26 cellular contexts compared by ENCODE assay signal in genomic region chr9:2576631-2577030, GRCh38. TPM values are rescaled to one million over a fixed set of nuclear protein-coding genes. Genes with fewer than 3 reads are reported as not detected.
A peak's percentile ranks its signal among the peaks of the same experiment; 100 is the strongest.
DNase-seq lines count a peak whose midpoint lies in the region; ATAC-seq and TF ChIP-seq lines count a peak whose summit lies in the region.
"Had no signal": no experiment of that assay in that cellular context is flagged by ENCODE, and none has a peak within 500 bp of the region (broad histone marks: within the 10 kb centered on the region; RNA-seq: fewer than 3 reads in every experiment).

No MANE protein-coding gene starts in this region.

- no peak for TF ChIP-seq CTCF in testis (IDR thresholded peaks at IDR 0.05)

- ATAC-seq in HG03457 (IDR thresholded peaks at IDR 0.05; ENCODE audit: unreplicated experiment) = no peak
- ATAC-seq: gastroesophageal sphincter; Panc1; stimulated activated effector memory CD8-positive, alpha-beta T cell treated with anti-CD3 and anti-CD28 coated beads, Interleukin-12 subunit alpha, Interleukin-12 subunit beta, amount 100 ng/mL, for 72 hours had no signal

- H3K4me3 ChIP-seq in testis = no peak overlapping the region
- H3K4me3 ChIP-seq: BLaER1 treated with 17β-estradiol and CSF1 and Interleukin-3, amounts not matched to agents 10 nM and 100 nM; esophagus muscularis mucosa; gastroesophageal sphincter; HAP-1; uterus had no signal

- intact Hi-C loops in testis (cut with DNase I; ENCODE audit: low total_unique reads) = no loop called here

- no peaks in the 10 kb centered on the region for H3K4me1 ChIP-seq in testis
- H3K4me1 ChIP-seq: HAP-1 had no signal

- no peak overlapping the region for H3K27ac ChIP-seq in testis
- H3K27ac ChIP-seq: BLaER1 treated with 17β-estradiol and CSF1 and Interleukin-3, amounts not matched to agents 10 nM and 100 nM; esophagus muscularis mucosa; gastroesophageal sphincter; uterus had no signal

- WGBS in testis, 2 donors = 86% methylated on average over 2 of the region's 2 CpGs

- H3K36me3 ChIP-seq in testis (ENCODE audit: low read depth, missing control alignments) = no peaks in the 10 kb centered on the region
- H3K36me3 ChIP-seq: esophagus muscularis mucosa, gastroesophageal sphincter, HAP-1, uterus had no signal

- H3K9me3 ChIP-seq in testis = no peaks in the 10 kb centered on the region
- H3K9me3 ChIP-seq: esophagus muscularis mucosa, gastroesophageal sphincter, HAP-1, uterus had no signal

- no peak for TF ChIP-seq POLR2A in testis (IDR thresholded peaks at IDR 0.05)

- DNase-seq in DMS153 (lab: John Stamatoyannopoulos, UW) (peak; percentile 55), NCI-H1105 (lab: John Stamatoyannopoulos, UW) (peak; percentile 70), NCI-H510A treated with DMSO at 0.1 percent for 48 hours (lab: John Stamatoyannopoulos, UW) (peak; percentile 21), dermis blood vessel endothelial cell (peak; percentile 28), hippocampal formation (lab: John Stamatoyannopoulos, UW) (no peak), testis (no peak), NOMO-1 (lab: John Stamatoyannopoulos, UW; ENCODE audit: unreplicated experiment in 2 of 2) (no peak)
- DNase-seq: activated CD4-positive, alpha-beta T cell treated with anti-CD3 and anti-CD28 coated beads for 4 hours; activated T-cell treated with anti-CD3 and anti-CD28 coated beads, Interleukin-2, amount 50 U/mL, for 48 hours; anterior cingulate cortex; central memory CD4-positive, alpha-beta T cell; GDM1; kidney; mammary epithelial cell; MM.1S; NCI-H1930; nucleus accumbens; stimulated activated CD4-positive, alpha-beta T cell treated with anti-CD3 and anti-CD28 coated beads, Interleukin-1b, Interleukin-23, amount 100 ng/mL, for 48 hours; uterus had no signal

- no peaks in the 10 kb centered on the region for H3K27me3 ChIP-seq in testis
- H3K27me3 ChIP-seq: BLaER1 treated with 17β-estradiol and CSF1 and Interleukin-3, amounts not matched to agents 10 nM and 100 nM; esophagus muscularis mucosa; gastroesophageal sphincter; uterus had no signal

RNA-seq across cellular contexts. Expression of gene VLDLR, which starts 45.0 kb away (rescaled TPM):
- total RNA-seq in dermis blood vessel endothelial cell (11.1 and 21.1 TPM in 2 replicates), testis (10 to 100 TPM; 15.6 to 17.4 TPM)
- polyA plus RNA-seq in testis (ENCODE audit: insufficient read depth, low read depth, low replicate concordance) = 30.0 TPM

Comparison
In these comparisons a context has a peak if more than half of its experiments do, and no peak if none do; other contexts are left out.
1. DNase-seq: peak in DMS153 (single experiment), NCI-H1105 (single experiment), NCI-H510A treated with DMSO at 0.1 percent for 48 hours (single experiment) and dermis blood vessel endothelial cell (single experiment); none in hippocampal formation (0 of 2), testis (single experiment) and NOMO-1 (0 of 2).